In the genomic region with DNA sequence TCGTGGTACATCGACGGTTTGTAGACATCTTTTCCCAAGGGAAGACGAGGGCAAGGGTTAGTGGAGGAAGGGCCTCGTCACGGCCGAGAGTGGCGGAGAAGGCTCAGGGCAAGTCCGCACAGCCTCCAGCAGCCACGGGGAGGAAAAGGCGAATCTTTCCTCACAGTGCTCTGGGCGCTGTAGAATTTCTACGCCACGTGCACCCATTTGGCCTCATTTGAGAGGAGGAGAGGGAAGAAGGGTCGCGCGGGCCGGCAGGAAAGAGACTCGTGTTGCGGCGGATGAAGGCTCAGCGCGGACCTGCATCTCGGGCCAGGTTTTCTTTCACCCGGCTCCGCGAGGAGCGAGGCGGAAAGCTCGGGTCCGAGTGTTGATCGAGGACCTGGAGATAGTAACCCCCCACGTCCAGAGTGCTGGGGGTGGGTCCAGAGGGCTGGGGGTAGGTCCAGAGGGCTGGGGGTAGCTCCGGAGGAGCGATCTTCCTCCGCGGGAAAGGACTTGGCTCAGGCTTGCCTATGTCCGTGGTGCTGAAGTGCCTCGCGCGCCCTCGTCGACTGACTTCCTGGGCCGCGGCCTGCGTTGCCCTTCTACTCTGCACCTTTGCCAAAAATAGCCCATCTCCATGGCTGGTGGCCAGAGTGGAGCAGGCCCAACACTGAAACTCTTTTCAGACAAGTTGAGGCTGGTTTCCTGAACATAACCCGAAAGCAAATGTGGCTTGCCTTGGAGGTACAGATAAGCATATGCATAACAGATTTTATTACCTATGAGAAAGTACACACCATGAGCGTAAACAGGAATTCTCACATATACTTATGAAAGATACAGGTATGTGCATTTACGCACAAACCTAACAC, we compare ENCODE assay signal across 8 cellular contexts. TPM values are rescaled to one million over a fixed set of nuclear protein-coding genes. Genes with fewer than 3 reads are reported as not detected.
DNase-seq lines count a peak whose midpoint lies in the region; ATAC-seq and TF ChIP-seq lines count a peak whose summit lies in the region.

No MANE protein-coding gene starts in this region.

- DNase-seq in CD1c-positive myeloid dendritic cell (ENCODE audit: extremely low spot score): peak; percentile 24
- peak; percentile 42 for DNase-seq in HT1080 (ENCODE audit: low read depth)
- peak; percentile 50 to 60 for DNase-seq in SJCRH30
- DNase-seq in right atrium auricular region (ENCODE audit: low spot score): peak; percentile 62
- peak; percentile 15 to 89 (median 32) for DNase-seq in posterior cingulate gyrus
- no peak for DNase-seq in 8988T

- intact Hi-C loops in posterior cingulate gyrus (cut with DNase I): loop anchor here (2.0 to 5.0 kb wide), 2 partner anchors 42 to 67 kb away; a partner anchor contains a TSS

- H3K27me3 ChIP-seq in SJCRH30 (no peaks in the 10 kb centered on the region), right atrium auricular region (no peaks in the 10 kb centered on the region)

- H3K36me3 ChIP-seq in SJCRH30 (no peaks in the 10 kb centered on the region), right atrium auricular region (no peaks in the 10 kb centered on the region)

- H3K9me3 ChIP-seq in SJCRH30 (replicated peaks) (no peaks in the 10 kb centered on the region), right atrium auricular region (peaks cover 3 to 4% of the 10 kb centered on the region in 2 donors)

- no peak for ATAC-seq in HG03520 (IDR thresholded peaks at IDR 0.05; ENCODE audit: unreplicated experiment)

- TF ChIP-seq CTCF in right atrium auricular region (IDR thresholded peaks at IDR 0.05): no peak

- H3K4me1 ChIP-seq in SJCRH30 (no peaks in the 10 kb centered on the region; the same call in 1 of the 2 replicates), right atrium auricular region (peaks cover 0 to 26% of the 10 kb centered on the region in 2 donors)

- peak overlapping the region; percentile 66 for H3K27ac ChIP-seq in SJCRH30
- H3K27ac ChIP-seq in angular gyrus (ENCODE audit: low read depth, low read length): peak overlapping the region; percentile 10
- H3K27ac ChIP-seq in right atrium auricular region: peak overlapping the region; percentile 83 to 92

- H3K4me3 ChIP-seq in SJCRH30 (peak overlapping the region; percentile 79), right atrium auricular region (peak overlapping the region; percentile 52 to 77)

RNA-seq across cellular contexts. Expression of a gene that starts 1.1 kb away (rescaled TPM):
- total RNA-seq in HT1080 (2014; rRNA removed; shearing (Covaris generic)): 38.7 and 42.3 TPM in 2 replicates
- 39.2 and 46.1 TPM in 2 replicates for polyA plus RNA-seq in HT1080 (2015; cell fraction: cytosol; rRNA removed)
- 51.5 and 52.7 TPM in 2 replicates for polyA plus RNA-seq in HT1080 (2015; cell fraction: nucleus; rRNA removed)
- total RNA-seq in SJCRH30 (2014; rRNA removed; shearing (Covaris generic)): 8.1 and 8.9 TPM in 2 replicates
- 1 to 10 TPM; 6.0 to 8.7 TPM for total RNA-seq in right atrium auricular region

RNA-seq across cellular contexts. Expression of a gene that starts 42.0 kb away (rescaled TPM):
- total RNA-seq in HT1080 (2014; rRNA removed; shearing (Covaris generic)): 35.5 and 42.6 TPM in 2 replicates
- polyA plus RNA-seq in HT1080 (2015; cell fraction: cytosol; rRNA removed): 57.2 and 62.3 TPM in 2 replicates
- 37.7 and 42.6 TPM in 2 replicates for polyA plus RNA-seq in HT1080 (2015; cell fraction: nucleus; rRNA removed)
- 33.1 and 42.9 TPM in 2 replicates for total RNA-seq in SJCRH30 (2014; rRNA removed; shearing (Covaris generic))
- total RNA-seq in right atrium auricular region: 10 to 100 TPM; 21.5 to 22.0 TPM

Comparison
In these comparisons a context has a peak if more than half of its experiments do, and no peak if none do; other contexts are left out.
1. H3K27ac ChIP-seq: peak in every context shown above with its lines; median percentile 88 in right atrium auricular region; 66 in SJCRH30; 10 in angular gyrus.